Comparison of ENCODE assay signal across 10 cellular contexts in genomic region chrX:71543316-71543715, GRCh38. TPM values are rescaled to one million over a fixed set of nuclear protein-coding genes. Genes with fewer than 3 reads are reported as not detected.
DNase-seq lines count a peak whose midpoint lies in the region; ATAC-seq and TF ChIP-seq lines count a peak whose summit lies in the region.
"Had no signal": no experiment of that assay in that cellular context is flagged by ENCODE, and none has a peak within 500 bp of the region (broad histone marks: within the 10 kb centered on the region; RNA-seq: fewer than 3 reads in every experiment).

No MANE protein-coding gene starts in this region.

- ATAC-seq in Panc1, result peak; percentile 68
- no peak for ATAC-seq in HG02885 (IDR thresholded peaks at IDR 0.05; ENCODE audit: poor library complexity, unreplicated experiment)

- no peak for TF ChIP-seq EP300 in tibial nerve (IDR thresholded peaks at IDR 0.05)

- no peak overlapping the region for H3K4me3 ChIP-seq in Panc1 (ENCODE audit: low read depth in 2 of 2, low read length in 2 of 2)
- H3K4me3 ChIP-seq in retinal pigment epithelial cell (ENCODE audit: low read length), result no peak overlapping the region
- no peak overlapping the region for H3K4me3 ChIP-seq in tibial nerve

- POLR2A ChIA-PET in Panc1 (lab: Charles Lee), result no interaction called here

- H3K9me3 ChIP-seq in Panc1 (ENCODE audit: control insufficient read depth, insufficient read depth, low read depth, low read length) (no peaks in the 10 kb centered on the region), tibial nerve (no peaks in the 10 kb centered on the region)

- no peak overlapping the region for H3K27ac ChIP-seq in Panc1 (ENCODE audit: low read length)
- peak overlapping the region in 1 of 4 donors; percentile 15 for H3K27ac ChIP-seq in tibial nerve
- H3K27ac ChIP-seq: 22Rv1 had no signal

- no TSS peak for BruUV-seq in Panc1 (replicated peaks; lab: Mats Ljungman, UMichigan)

- DNase-seq in DMS153 (lab: John Stamatoyannopoulos, UW), result peak; percentile 85
- DNase-seq in DMS153 treated with DMSO at 0.1 percent for 48 hours (lab: John Stamatoyannopoulos, UW; ENCODE audit: unreplicated experiment), result no peak
- DNase-seq in Panc1 (ENCODE audit: low read depth, low spot score), result no peak
- peak; percentile 19 for DNase-seq in epidermal melanocyte (ENCODE audit: insufficient read length, low spot score)
- peak; percentile 52 for DNase-seq in retinal pigment epithelial cell (ENCODE audit: low read depth)
- no peak for DNase-seq in tibial nerve (ENCODE audit: low spot score in 2 of 2)
- DNase-seq in GM19240 (ENCODE audit: insufficient read length, low spot score), result no peak
- DNase-seq: activated effector memory CD4-positive, alpha-beta T cell treated with anti-CD3 and anti-CD28 coated beads, Interleukin-2, amount 50 U/mL, for 16 hours had no signal

- 19 to 63% methylated on average over 2 of the region's 2 CpGs for WGBS in tibial nerve, 2 donors

- H3K4me1 ChIP-seq in Panc1 (ENCODE audit: control insufficient read depth, insufficient read depth, low read length) (peaks cover 38% of the 10 kb centered on the region), tibial nerve (peaks cover 0 to 58% (median 8%) of the 10 kb centered on the region in 4 donors)

- no peak for TF ChIP-seq POLR2A in tibial nerve (IDR thresholded peaks at IDR 0.05)

- in situ Hi-C loops in Panc1 (cut with HindIII; ENCODE audit: low pct_unique_long_range_greater_than_20kb, low sequenced_read_pairs), result no loop called here

- intact Hi-C loops in Panc1 (cut with micrococcal nuclease; ENCODE audit: unreplicated experiment), result no loop called here

- H3K27me3 ChIP-seq in Panc1 (ENCODE audit: control insufficient read depth, insufficient read depth, low read length) (no peaks in the 10 kb centered on the region), tibial nerve (peaks cover 0 to 5% of the 10 kb centered on the region in 2 donors)

- no peak for TF ChIP-seq CTCF in Panc1 (IDR thresholded peaks at IDR 0.05)
- no peak for TF ChIP-seq CTCF in retinal pigment epithelial cell (conservative IDR thresholded peaks at IDR 0.05; ENCODE audit: low read depth, low read length)
- TF ChIP-seq CTCF in tibial nerve (IDR thresholded peaks at IDR 0.05), result no peak

- CTCF ChIA-PET in Panc1 (lab: Charles Lee), result no interaction called here

- peaks cover 19% of the 10 kb centered on the region for H3K36me3 ChIP-seq in Panc1 (ENCODE audit: control insufficient read depth, insufficient read depth, low read length)
- H3K36me3 ChIP-seq in tibial nerve, result peaks cover 0 to 25% (median 0%) of the 10 kb centered on the region in 3 donors

RNA-seq across cellular contexts. Expression of gene OGT, which starts 10.4 kb away (rescaled TPM):
- total RNA-seq in Panc1 (2021; ENCODE audit: unreplicated experiment) (174 TPM), tibial nerve (100 to 1,000 TPM; 175 to 256 (median 231) TPM)
- 77.9 TPM for polyA plus RNA-seq in Panc1 (2012; ENCODE audit: insufficient read length)

RNA-seq across cellular contexts. Expression of gene GCNA, which starts 34.9 kb away (rescaled TPM):
- total RNA-seq in Panc1 (2021; ENCODE audit: unreplicated experiment) (4.0 TPM), tibial nerve (10 to 100 TPM in 2 of 4 donors, 1 to 10 TPM in 2; 2.8 to 12.9 (median 8.8) TPM)
- 3.0 TPM for polyA plus RNA-seq in Panc1 (2012; ENCODE audit: insufficient read length)

Comparison
In these comparisons a context has a peak if more than half of its experiments do, and no peak if none do; other contexts are left out.
1. DNase-seq: peak in DMS153 (single experiment), epidermal melanocyte (single experiment) and retinal pigment epithelial cell (single experiment); none in DMS153 treated with DMSO at 0.1 percent for 48 hours (single experiment), Panc1 (single experiment), tibial nerve (0 of 2) and GM19240 (single experiment).